1 cellular context compared by ENCODE assay signal in genomic region chr12:89800435-89800834, GRCh38.
TF ChIP-seq lines count a peak whose summit lies in the region.

No MANE protein-coding gene starts in this region.

TF ChIP-seq in GM23338, 12 proteins besides CTCF, POLR2A, EP300 and RAD21 (continued from another document):
- TF ChIP-seq REST (IDR thresholded peaks at IDR 0.05; ENCODE audit: unreplicated experiment) (no peak), POLR2AphosphoS5 (IDR thresholded peaks at IDR 0.05; ENCODE audit: low read depth) (no peak), ZNF114 (CRISPR knock-in tag; IDR thresholded peaks at IDR 0.05) (no peak), EZH2phosphoT487 (IDR thresholded peaks at IDR 0.05; ENCODE audit: unreplicated experiment) (no peak)
